Comparison of ENCODE assay signal across 8 cellular contexts in genomic region chr1:168178227-168178637, GRCh38. TPM values are rescaled to one million over a fixed set of nuclear protein-coding genes. Genes with fewer than 3 reads are reported as not detected.
A peak's percentile ranks its signal among the peaks of the same experiment; 100 is the strongest.
DNase-seq lines count a peak whose midpoint lies in the region; ATAC-seq, FAIRE-seq and TF ChIP-seq lines count a peak whose summit lies in the region.

No MANE protein-coding gene starts in this region.

- H3K4me3 ChIP-seq in H7 (ENCODE audit: insufficient read depth, low read depth, low read length), result peak overlapping the region; percentile 90; the same call in 1 of the 2 replicates
- H3K4me3 ChIP-seq in ascending aorta, result peak overlapping the region; percentile 66 to 89
- peak overlapping the region in 1 of 3 experiments; percentile 61 for H3K4me3 ChIP-seq in keratinocyte (ENCODE audit: control insufficient read depth in 2 of 3, extremely low read depth in 1 of 3, insufficient read depth in 2 of 3, low read depth in 1 of 3, low read length in 3 of 3)
- peak overlapping the region; percentile 82 for H3K4me3 ChIP-seq in thoracic aorta

- H3K4me2 ChIP-seq in keratinocyte (ENCODE audit: control insufficient read depth, extremely low read depth, insufficient read depth, low read depth, low read length), result peak overlapping the region; percentile 79

- peaks cover 35% of the 10 kb centered on the region for H3K79me2 ChIP-seq in keratinocyte (ENCODE audit: control insufficient read depth, insufficient read depth, low read length)

- H3K27ac ChIP-seq in ascending aorta, result peak overlapping the region; percentile 95 to 96
- H3K27ac ChIP-seq in keratinocyte (ENCODE audit: control insufficient read depth, insufficient read depth, low read length), result peak overlapping the region; percentile 57
- H3K27ac ChIP-seq in thoracic aorta, result peak overlapping the region; percentile 86 to 96

- dilution Hi-C loops in keratinocyte (cut with MboI; ENCODE audit: extremely low pct_ligation_motif_present, low sequenced_read_pairs), result no loop called here

- no peak for TF ChIP-seq CTCF in ascending aorta (IDR thresholded peaks at IDR 0.05)
- no peak for TF ChIP-seq CTCF in keratinocyte (optimal IDR thresholded peaks at IDR 0.05 in 1 of 3, IDR thresholded peaks at IDR 0.05 in 1 of 3, conservative IDR thresholded peaks at IDR 0.05 in 1 of 3; ENCODE audit: extremely low read depth in 1 of 3, insufficient read depth in 2 of 3, low read length in 3 of 3)
- no peak for TF ChIP-seq CTCF in thoracic aorta (IDR thresholded peaks at IDR 0.05)

- H3K27me3 ChIP-seq in H7 (ENCODE audit: control insufficient read depth, insufficient read depth, low read length) (no peaks in the 10 kb centered on the region), ascending aorta (no peaks in the 10 kb centered on the region), keratinocyte (ENCODE audit: control insufficient read depth, extremely low read depth, insufficient read depth, low read length) (no peaks in the 10 kb centered on the region), thoracic aorta (replicated peaks; ENCODE audit: insufficient read depth) (no peaks in the 10 kb centered on the region)

- H3K36me3 ChIP-seq in H7 (replicated peaks; ENCODE audit: control insufficient read depth, insufficient read depth, low read length) (no peaks in the 10 kb centered on the region), ascending aorta (no peaks in the 10 kb centered on the region), keratinocyte (ENCODE audit: control insufficient read depth in 2 of 2, extremely low read depth in 1 of 2, insufficient read depth in 2 of 2, low read length in 2 of 2) (no peaks in the 10 kb centered on the region), thoracic aorta (no peaks in the 10 kb centered on the region)

- H2AFZ ChIP-seq in keratinocyte (ENCODE audit: control insufficient read depth, low read length), result peak overlapping the region; percentile 64

- H3K9me3 ChIP-seq in ascending aorta, result no peaks in the 10 kb centered on the region
- no peaks in the 10 kb centered on the region for H3K9me3 ChIP-seq in keratinocyte (ENCODE audit: control insufficient read depth, low read depth, low read length)
- no peaks in the 10 kb centered on the region for H3K9me3 ChIP-seq in thoracic aorta

- no peak for ATAC-seq in thoracic aorta (ENCODE audit: insufficient number of reproducible peaks, low FRiP score, low read depth)

- H3K4me1 Mint-ChIP-seq in activated naive CD8-positive, alpha-beta T cell treated with anti-CD3 and anti-CD28 coated beads for 36 hours, result peaks cover 7% of the 10 kb centered on the region

- no peak overlapping the region for H3K4me3 Mint-ChIP-seq in activated naive CD8-positive, alpha-beta T cell treated with anti-CD3 and anti-CD28 coated beads for 36 hours

- H3K36me3 Mint-ChIP-seq in activated naive CD8-positive, alpha-beta T cell treated with anti-CD3 and anti-CD28 coated beads for 36 hours, result no peaks in the 10 kb centered on the region

- FAIRE-seq in keratinocyte (lab: Jason Lieb, UNC) (no peak), HTR-8/SVneo (lab: Jason Lieb, UNC) (no peak)

- no peak overlapping the region for H3K27ac Mint-ChIP-seq in activated naive CD8-positive, alpha-beta T cell treated with anti-CD3 and anti-CD28 coated beads for 36 hours

- H3K4me1 ChIP-seq in ascending aorta, result peaks cover 0 to 22% of the 10 kb centered on the region in 2 donors
- H3K4me1 ChIP-seq in keratinocyte (ENCODE audit: control insufficient read depth, extremely low read depth, insufficient read depth, low read length), result peaks cover 9% of the 10 kb centered on the region
- H3K4me1 ChIP-seq in thoracic aorta (ENCODE audit: control insufficient read depth in 1 of 2, low read depth in 2 of 2), result peaks cover 4 to 18% of the 10 kb centered on the region in 2 donors

- H3K27me3 Mint-ChIP-seq in activated naive CD8-positive, alpha-beta T cell treated with anti-CD3 and anti-CD28 coated beads for 36 hours, result peaks cover 7% of the 10 kb centered on the region

- H3K9me1 ChIP-seq in keratinocyte (ENCODE audit: control insufficient read depth, extremely low read depth, insufficient read depth, low read length), result no peaks in the 10 kb centered on the region

- no peaks in the 10 kb centered on the region for H3K9me3 Mint-ChIP-seq in activated naive CD8-positive, alpha-beta T cell treated with anti-CD3 and anti-CD28 coated beads for 36 hours

- intact Hi-C loops in ascending aorta (cut with DNase I), result loop anchor here (2.0 to 5.0 kb wide), 3 partner anchors 41 to 1309 kb away; partner anchors contain the start of genes DCAF6, GPR161, MPC2 and SLC19A2

- DNase-seq in H7 (no peak), ascending aorta (ENCODE audit: low spot score in 2 of 2) (no peak), keratinocyte (ENCODE audit: low read depth, low spot score) (no peak), thoracic aorta (ENCODE audit: low spot score) (no peak), HTR-8/SVneo (ENCODE audit: insufficient read length, low spot score) (no peak), NCI-H1092 (lab: John Stamatoyannopoulos, UW) (no peak), HCEC 1CT (no peak)
- no peak for DNase-seq in activated naive CD8-positive, alpha-beta T cell treated with anti-CD3 and anti-CD28 coated beads for 36 hours

- H3K9ac ChIP-seq in keratinocyte (ENCODE audit: control insufficient read depth, extremely low read depth, insufficient read depth, low read length), result peak overlapping the region; percentile 14

- H4K20me1 ChIP-seq in keratinocyte (ENCODE audit: control insufficient read depth, extremely low read depth, insufficient read depth, low read length), result no peaks in the 10 kb centered on the region

RNA-seq across cellular contexts. Expression of gene TIPRL, which starts 0.5 kb away (rescaled TPM):
- total RNA-seq in H7 (2014; rRNA removed; shearing (Covaris generic)), result 39.1 and 44.5 TPM in 2 replicates
- 2.7 TPM for total RNA-seq in ascending aorta
- 27.2 to 62.5 TPM (median 31.3 TPM) in 3 replicates for polyA plus RNA-seq in keratinocyte
- polyA plus RNA-seq in keratinocyte (2011; ENCODE audit: low read depth), result 40.3 TPM
- polyA plus RNA-seq in keratinocyte (2011; cell fraction: cytosol; rRNA removed), result 28.0 and 42.7 TPM in 2 replicates
- 11.5 and 25.3 TPM in 2 replicates for polyA plus RNA-seq in keratinocyte (2011; cell fraction: nucleus; rRNA removed)
- polyA plus RNA-seq in keratinocyte (2012; ENCODE audit: low replicate concordance), result 25.1 and 30.3 TPM in 2 replicates
- 3.2 to 30.3 TPM (median 10.9 TPM) in 3 replicates for polyA minus RNA-seq in keratinocyte
- polyA minus RNA-seq in keratinocyte (2011; cell fraction: cytosol; rRNA and poly(A)+ RNA removed), result 22.6 TPM
- 4.5 and 8.5 TPM in 2 replicates for polyA minus RNA-seq in keratinocyte (2011; cell fraction: nucleus; rRNA and poly(A)+ RNA removed)
- 10 to 100 TPM; 18.5 to 22.9 TPM for total RNA-seq in thoracic aorta
- 10 to 100 TPM; 50.9 to 51.2 TPM for total RNA-seq in activated naive CD8-positive, alpha-beta T cell treated with anti-CD3 and anti-CD28 coated beads for 36 hours

RNA-seq across cellular contexts. Expression of gene GPR161, which starts 41.5 kb away (rescaled TPM):
- total RNA-seq in H7 (2014; rRNA removed; shearing (Covaris generic)), result 16.6 and 20.4 TPM in 2 replicates
- 16.3 TPM for total RNA-seq in ascending aorta
- polyA plus RNA-seq in keratinocyte, result 7.8 to 11.6 TPM (median 9.1 TPM) in 3 replicates
- polyA plus RNA-seq in keratinocyte (2011; ENCODE audit: low read depth), result 1.8 TPM
- polyA plus RNA-seq in keratinocyte (2011; cell fraction: cytosol; rRNA removed), result 7.9 and 9.2 TPM in 2 replicates
- polyA plus RNA-seq in keratinocyte (2011; cell fraction: nucleus; rRNA removed), result 15.0 and 18.0 TPM in 2 replicates
- 2.7 and 10.2 TPM in 2 replicates for polyA plus RNA-seq in keratinocyte (2012; ENCODE audit: low replicate concordance)
- 25.9 to 76.1 TPM (median 26.9 TPM) in 3 replicates for polyA minus RNA-seq in keratinocyte
- polyA minus RNA-seq in keratinocyte (2011; cell fraction: cytosol; rRNA and poly(A)+ RNA removed), result 15.5 TPM
- polyA minus RNA-seq in keratinocyte (2011; cell fraction: nucleus; rRNA and poly(A)+ RNA removed), result 10.8 and 21.3 TPM in 2 replicates
- 10 to 100 TPM; 10.3 to 11.6 TPM for total RNA-seq in thoracic aorta
- under 1 TPM; 0.14 to 0.30 TPM for total RNA-seq in activated naive CD8-positive, alpha-beta T cell treated with anti-CD3 and anti-CD28 coated beads for 36 hours

RNA-seq across cellular contexts. Expression of gene SFT2D2, which starts 47.6 kb away (rescaled TPM):
- 10.0 and 14.6 TPM in 2 replicates for total RNA-seq in H7 (2014; rRNA removed; shearing (Covaris generic))
- total RNA-seq in ascending aorta, result 40.1 TPM
- polyA plus RNA-seq in keratinocyte, result 21.2 to 38.7 TPM (median 27.6 TPM) in 3 replicates
- 8.2 TPM for polyA plus RNA-seq in keratinocyte (2011; ENCODE audit: low read depth)
- polyA plus RNA-seq in keratinocyte (2011; cell fraction: cytosol; rRNA removed), result 9.2 and 19.3 TPM in 2 replicates
- polyA plus RNA-seq in keratinocyte (2011; cell fraction: nucleus; rRNA removed), result 38.6 and 51.0 TPM in 2 replicates
- 11.7 and 14.8 TPM in 2 replicates for polyA plus RNA-seq in keratinocyte (2012; ENCODE audit: low replicate concordance)
- polyA minus RNA-seq in keratinocyte, result 90.4 to 156 TPM (median 112 TPM) in 3 replicates
- polyA minus RNA-seq in keratinocyte (2011; cell fraction: cytosol; rRNA and poly(A)+ RNA removed), result 53.7 TPM
- polyA minus RNA-seq in keratinocyte (2011; cell fraction: nucleus; rRNA and poly(A)+ RNA removed), result 66.3 and 110 TPM in 2 replicates
- 100 to 1,000 TPM in 1 of 2 donors, 10 to 100 TPM in 1; 65.4 to 124 TPM for total RNA-seq in thoracic aorta
- total RNA-seq in activated naive CD8-positive, alpha-beta T cell treated with anti-CD3 and anti-CD28 coated beads for 36 hours, result 10 to 100 TPM; 32.7 to 32.8 TPM

Comparison
In these comparisons a context has a peak if more than half of its experiments do, and no peak if none do; other contexts are left out.
1. RNA of gene GPR161, which starts 41.5 kb away (total RNA-seq): 16.6 to 20.4 TPM in H7, 16.3 TPM in ascending aorta (single experiment) and 10.3 to 11.6 TPM in thoracic aorta; 0.14 to 0.30 TPM in activated naive CD8-positive, alpha-beta T cell treated with anti-CD3 and anti-CD28 coated beads for 36 hours; every median in the first group is over 4 times any median in the second.
2. Peak in every context shown above with its lines, with median percentiles within 50 percentile points of each other: H3K27ac ChIP-seq.